28 cellular contexts compared by ENCODE assay signal in genomic region chr1:155691992-155692528, GRCh38. TPM values are rescaled to one million over a fixed set of nuclear protein-coding genes. Genes with fewer than 3 reads are reported as not detected.
DNase-seq lines count a peak whose midpoint lies in the region; ATAC-seq and TF ChIP-seq lines count a peak whose summit lies in the region.
"Had no signal": no experiment of that assay in that cellular context is flagged by ENCODE, and none has a peak within 500 bp of the region (broad histone marks: within the 10 kb centered on the region; RNA-seq: fewer than 3 reads in every experiment).

No MANE protein-coding gene starts in this region.

- H3K36me3 ChIP-seq in CD4-positive, CD25-positive, alpha-beta regulatory T cell (ENCODE audit: control insufficient read depth, insufficient read depth, low read length): peaks cover 8% of the 10 kb centered on the region
- peaks cover 45% of the 10 kb centered on the region for H3K36me3 ChIP-seq in DND-41 (ENCODE audit: insufficient read depth, low read length)
- H3K36me3 ChIP-seq in WERI-Rb-1: peaks cover 44% of the 10 kb centered on the region
- H3K36me3 ChIP-seq: thoracic aorta had no signal

- no peak overlapping the region for H3K4me3 ChIP-seq in CD4-positive, CD25-positive, alpha-beta regulatory T cell (ENCODE audit: low read depth, low read length)
- no peak overlapping the region for H3K4me3 ChIP-seq in DND-41 (ENCODE audit: low read depth in 1 of 2, low read length in 2 of 2)
- H3K4me3 ChIP-seq in WERI-Rb-1 (ENCODE audit: low read depth, low read length): peak overlapping the region; percentile 28
- H3K4me3 ChIP-seq: BLaER1, body of pancreas, left lung, Peyer's patch, SJCRH30, thoracic aorta had no signal

- H4K20me1 ChIP-seq in DND-41 (ENCODE audit: insufficient read depth, low read length): peaks cover 33% of the 10 kb centered on the region; the same call in 1 of the 2 replicates

- H3K27ac Mint-ChIP-seq in CD4-positive, CD25-positive, alpha-beta regulatory T cell: no peak overlapping the region
- H3K27ac Mint-ChIP-seq in glutamatergic neuron (ENCODE audit: unreplicated experiment): no peak overlapping the region
- H3K27ac Mint-ChIP-seq: activated T-cell treated with anti-CD3 and anti-CD28 coated beads, Interleukin-2, amount 50 U/mL, for 24 hours; T-cell had no signal

- no peak for ATAC-seq in CD4-positive, CD25-positive, alpha-beta regulatory T cell (ENCODE audit: low read depth in 2 of 2)
- ATAC-seq in DND-41 (ENCODE audit: insufficient read depth, low read depth): no peak
- ATAC-seq: body of pancreas; esophagus mucosa; foreskin keratinocyte; left lung; natural killer cell treated with Interleukin-12 subunit alpha and Interleukin-12 subunit beta and Interleukin-15 and Interleukin-18, amount 100 ng/mL, for 72 hours; sciatic nerve; T-cell had no signal

- no peak for DNase-seq in CD4-positive, CD25-positive, alpha-beta regulatory T cell
- no peak for DNase-seq in DND-41
- peak; percentile 73 for DNase-seq in WERI-Rb-1
- no peak for DNase-seq in glutamatergic neuron
- no peak for DNase-seq in NCI-H1092 (lab: John Stamatoyannopoulos, UW)
- no peak for DNase-seq in epidermal melanocyte (ENCODE audit: insufficient read length, low spot score)
- no peak for DNase-seq in NCI-H1694 (lab: John Stamatoyannopoulos, UW)
- DNase-seq in middle frontal gyrus (ENCODE audit: extremely low spot score, low spot score): no peak
- DNase-seq: activated CD4-positive, alpha-beta T cell treated with anti-CD3 and anti-CD28 coated beads for 4 hours; activated naive CD4-positive, alpha-beta T cell treated with anti-CD3 and anti-CD28 coated beads, Interleukin-2, amount 50 U/mL, for 16 hours; activated T-cell treated with anti-CD3 and anti-CD28 coated beads, Interleukin-2, amount 50 U/mL, for 24 hours; body of pancreas; Calu3; foreskin keratinocyte; KG1; left lung; NCI-H1436 treated with DMSO at 0.1 percent for 48 hours; NCI-H2171; NCI-H510A treated with DMSO at 0.1 percent for 48 hours; Peyer's patch; SJCRH30; stimulated activated naive CD4-positive, alpha-beta T cell treated with Interleukin-2 at 50 U/mL for 16 hours; T-cell had no signal

- H3K4me2 ChIP-seq in DND-41 (ENCODE audit: insufficient read depth, low read length): peak overlapping the region; percentile 78; the same call in 1 of the 2 replicates
- H3K4me2 ChIP-seq: BLaER1 had no signal

- H3K9ac ChIP-seq in DND-41 (ENCODE audit: low read depth, low read length): no peak overlapping the region
- H3K9ac ChIP-seq: BLaER1 had no signal

- no peaks in the 10 kb centered on the region for H3K27me3 ChIP-seq in CD4-positive, CD25-positive, alpha-beta regulatory T cell (ENCODE audit: control insufficient read depth, insufficient read depth, low read length)
- H3K27me3 ChIP-seq in DND-41 (ENCODE audit: insufficient read depth, low read length, poor library complexity): no peaks in the 10 kb centered on the region
- H3K27me3 ChIP-seq in WERI-Rb-1 (ENCODE audit: insufficient read depth, low read depth, severe bottlenecking): no peaks in the 10 kb centered on the region
- H3K27me3 ChIP-seq: BLaER1, body of pancreas, foreskin keratinocyte, left lung, Peyer's patch, SJCRH30 had no signal

- H2AFZ ChIP-seq in DND-41 (ENCODE audit: low read depth, low read length): no peak overlapping the region

- peaks cover 41% of the 10 kb centered on the region for H3K4me1 ChIP-seq in CD4-positive, CD25-positive, alpha-beta regulatory T cell (ENCODE audit: control insufficient read depth, insufficient read depth, low read length, poor library complexity, severe bottlenecking)
- peaks cover 30% of the 10 kb centered on the region for H3K4me1 ChIP-seq in DND-41 (ENCODE audit: insufficient read depth, low read length)
- H3K4me1 ChIP-seq: SJCRH30 had no signal

- H3K9me3 Mint-ChIP-seq in CD4-positive, CD25-positive, alpha-beta regulatory T cell: peaks cover 0 to 1% (median 0%) of the 10 kb centered on the region in 7 donors
- peaks cover 6% of the 10 kb centered on the region for H3K9me3 Mint-ChIP-seq in glutamatergic neuron (ENCODE audit: unreplicated experiment)
- H3K9me3 Mint-ChIP-seq: activated T-cell treated with anti-CD3 and anti-CD28 coated beads, Interleukin-2, amount 50 U/mL, for 24 hours; natural killer cell treated with Interleukin-12 subunit alpha and Interleukin-12 subunit beta and Interleukin-15 and Interleukin-18, amount 100 ng/mL, for 72 hours; T-cell had no signal

- H3K4me1 Mint-ChIP-seq in CD4-positive, CD25-positive, alpha-beta regulatory T cell: peaks cover 33 to 71% (median 52%) of the 10 kb centered on the region in 4 donors
- H3K4me1 Mint-ChIP-seq in glutamatergic neuron (ENCODE audit: low read depth, unreplicated experiment): peaks cover 9% of the 10 kb centered on the region

- H3K4me3 Mint-ChIP-seq in CD4-positive, CD25-positive, alpha-beta regulatory T cell: peak overlapping the region in 3 of 4 donors; percentile 29 to 99 (median 75)
- H3K4me3 Mint-ChIP-seq in glutamatergic neuron (ENCODE audit: unreplicated experiment): peak overlapping the region; percentile 39

- no peak overlapping the region for H3K27ac ChIP-seq in CD4-positive, CD25-positive, alpha-beta regulatory T cell (ENCODE audit: insufficient read depth, low read length, poor library complexity, severe bottlenecking)
- H3K27ac ChIP-seq in DND-41 (ENCODE audit: low read length) (no peak overlapping the region), WERI-Rb-1 (peak overlapping the region; percentile 100)
- H3K27ac ChIP-seq: BLaER1, body of pancreas, foreskin keratinocyte, left lung, Peyer's patch, SJCRH30, thoracic aorta had no signal

- H3K79me2 ChIP-seq in DND-41 (ENCODE audit: insufficient read depth, low read length): peaks cover 96% of the 10 kb centered on the region

- TF ChIP-seq CTCF in DND-41 (IDR thresholded peaks at IDR 0.05; ENCODE audit: borderline replicate concordance, extremely low read depth, low read length, poor library complexity, severe bottlenecking) (no peak), WERI-Rb-1 (IDR thresholded peaks at IDR 0.05; ENCODE audit: low read depth, low read length) (no peak), glutamatergic neuron (IDR thresholded peaks at IDR 0.05; ENCODE audit: partially characterized antibody, unreplicated experiment) (no peak)

- H3K9me3 ChIP-seq in CD4-positive, CD25-positive, alpha-beta regulatory T cell (ENCODE audit: control insufficient read depth in 2 of 2, low read length in 2 of 2): no peaks in the 10 kb centered on the region
- no peaks in the 10 kb centered on the region for H3K9me3 ChIP-seq in DND-41 (ENCODE audit: insufficient read depth, low read length, severe bottlenecking)
- peaks cover 6% of the 10 kb centered on the region for H3K9me3 ChIP-seq in WERI-Rb-1 (ENCODE audit: severe bottlenecking)
- H3K9me3 ChIP-seq: body of pancreas, left lung, Peyer's patch, thoracic aorta had no signal

- H3K27me3 Mint-ChIP-seq in CD4-positive, CD25-positive, alpha-beta regulatory T cell: no peaks in the 10 kb centered on the region
- peaks cover 2% of the 10 kb centered on the region for H3K27me3 Mint-ChIP-seq in glutamatergic neuron (ENCODE audit: unreplicated experiment)
- H3K27me3 Mint-ChIP-seq: activated T-cell treated with anti-CD3 and anti-CD28 coated beads, Interleukin-2, amount 50 U/mL, for 24 hours; natural killer cell treated with Interleukin-12 subunit alpha and Interleukin-12 subunit beta and Interleukin-15 and Interleukin-18, amount 100 ng/mL, for 72 hours; T-cell had no signal

- peaks cover 32% of the 10 kb centered on the region for H3K36me3 Mint-ChIP-seq in CD4-positive, CD25-positive, alpha-beta regulatory T cell
- peaks cover 12% of the 10 kb centered on the region for H3K36me3 Mint-ChIP-seq in glutamatergic neuron (ENCODE audit: unreplicated experiment)

RNA-seq across cellular contexts. Expression of gene DAP3, which starts 3.2 kb away (rescaled TPM):
- 120 TPM for total RNA-seq in CD4-positive, CD25-positive, alpha-beta regulatory T cell
- 100 to 1,000 TPM; 117 to 133 (median 126) TPM for polyA plus RNA-seq in CD4-positive, CD25-positive, alpha-beta regulatory T cell
- total RNA-seq in glutamatergic neuron (ENCODE audit: unreplicated experiment): 88.3 TPM

RNA-seq across cellular contexts. Expression of gene YY1AP1, which starts 3.5 kb away (rescaled TPM):
- total RNA-seq in CD4-positive, CD25-positive, alpha-beta regulatory T cell: 96.5 TPM
- polyA plus RNA-seq in CD4-positive, CD25-positive, alpha-beta regulatory T cell: 10 to 100 TPM; 39.2 to 46.9 (median 43.3) TPM
- 61.1 TPM for total RNA-seq in glutamatergic neuron (ENCODE audit: unreplicated experiment)
